In the genomic region with DNA sequence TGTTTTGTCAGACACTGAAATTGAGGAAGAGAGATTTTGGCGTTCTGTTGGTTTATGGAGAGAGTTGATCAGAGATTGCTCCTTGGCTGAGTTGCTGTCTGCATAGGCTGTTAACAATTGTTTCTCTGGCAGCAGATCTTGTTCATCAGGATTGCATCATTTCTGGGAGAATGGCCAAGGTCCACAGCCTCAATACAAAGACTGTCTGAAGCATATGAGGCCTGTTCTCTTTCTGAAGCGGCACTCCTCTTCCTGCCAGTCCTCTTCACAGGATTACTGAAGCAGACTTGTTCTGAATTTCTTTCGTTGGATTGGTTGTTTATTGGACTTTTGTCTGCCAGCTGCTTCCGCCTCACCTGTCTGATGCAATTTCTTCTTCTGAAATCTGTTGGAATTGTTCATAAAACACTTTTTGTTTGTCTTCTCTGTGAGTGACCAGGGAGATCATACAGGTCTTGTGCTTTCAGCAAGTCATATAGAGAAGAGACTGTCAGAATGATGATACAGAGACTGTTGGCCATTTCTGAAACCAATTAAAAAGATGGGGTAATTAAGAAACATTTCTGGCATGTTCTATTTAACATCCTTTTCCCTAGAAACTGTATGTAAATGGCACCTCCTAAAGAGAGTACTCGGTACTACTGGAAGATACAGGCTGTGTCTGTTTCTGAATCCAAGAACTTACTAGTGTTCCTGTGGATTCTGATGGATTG, we compare ENCODE assay signal across 8 cellular contexts. TPM values are rescaled to one million over a fixed set of nuclear protein-coding genes. Genes with fewer than 3 reads are reported as not detected.
DNase-seq lines count a peak whose midpoint lies in the region; ATAC-seq lines count a peak whose summit lies in the region.

No MANE protein-coding gene starts in this region.

- H3K27ac Mint-ChIP-seq in activated CD4-positive, alpha-beta memory T cell treated with anti-CD3 and anti-CD28 coated beads, Interleukin-2, amount 10 ng/mL, durations not matched to agents 7 days and 5 days, result peak overlapping the region; percentile 60
- peak overlapping the region; percentile 57 to 90 (median 74) for H3K27ac Mint-ChIP-seq in naive thymus-derived CD8-positive, alpha-beta T cell

- peak; percentile 84 to 92 for DNase-seq in AML-193 (lab: John Stamatoyannopoulos, UW)
- peak; percentile 77 for DNase-seq in NCI-H2196 (lab: John Stamatoyannopoulos, UW; ENCODE audit: unreplicated experiment)
- no peak for DNase-seq in activated CD4-positive, alpha-beta memory T cell treated with anti-CD3 and anti-CD28 coated beads, Interleukin-2, amount 10 ng/mL, durations not matched to agents 7 days and 5 days
- DNase-seq in fibroblast of peridontal ligament (ENCODE audit: extremely low read depth), result peak; percentile 99
- peak in 3 of 10 donors; percentile 38 to 45 (median 41) for DNase-seq in naive thymus-derived CD8-positive, alpha-beta T cell

- peak; percentile 49 for ATAC-seq in GM18868 (IDR thresholded peaks at IDR 0.05; ENCODE audit: unreplicated experiment)
- peak; percentile 77 to 80 for ATAC-seq in naive thymus-derived CD8-positive, alpha-beta T cell
- no peak for ATAC-seq in GM21526 (IDR thresholded peaks at IDR 0.05; ENCODE audit: low FRiP score, unreplicated experiment)
- ATAC-seq in GM21529 (IDR thresholded peaks at IDR 0.05; ENCODE audit: unreplicated experiment), result no peak

- H3K4me3 Mint-ChIP-seq in activated CD4-positive, alpha-beta memory T cell treated with anti-CD3 and anti-CD28 coated beads, Interleukin-2, amount 10 ng/mL, durations not matched to agents 7 days and 5 days, result no peak overlapping the region
- H3K4me3 Mint-ChIP-seq in naive thymus-derived CD8-positive, alpha-beta T cell, result peak overlapping the region in 1 of 10 donors; percentile 0

- no peaks in the 10 kb centered on the region for H3K9me3 Mint-ChIP-seq in activated CD4-positive, alpha-beta memory T cell treated with anti-CD3 and anti-CD28 coated beads, Interleukin-2, amount 10 ng/mL, durations not matched to agents 7 days and 5 days
- H3K9me3 Mint-ChIP-seq in naive thymus-derived CD8-positive, alpha-beta T cell, result no peaks in the 10 kb centered on the region

- POLR2A ChIA-PET in activated CD4-positive, alpha-beta memory T cell treated with anti-CD3 and anti-CD28 coated beads, Interleukin-2, amount 10 ng/mL, durations not matched to agents 7 days and 5 days (lab: Charles Lee), result interaction anchor here (2.8 to 3.9 kb wide), 2 partner anchors 26 to 27 kb away, joined by 27 to 29 read pairs; partner anchors contain the start of gene SETD5
- POLR2A ChIA-PET in naive thymus-derived CD8-positive, alpha-beta T cell (lab: Charles Lee), result no interaction called here

- H3K36me3 Mint-ChIP-seq in activated CD4-positive, alpha-beta memory T cell treated with anti-CD3 and anti-CD28 coated beads, Interleukin-2, amount 10 ng/mL, durations not matched to agents 7 days and 5 days (ENCODE audit: low read depth), result peaks cover 27% of the 10 kb centered on the region
- peaks cover 0 to 51% (median 2%) of the 10 kb centered on the region in 3 donors for H3K36me3 Mint-ChIP-seq in naive thymus-derived CD8-positive, alpha-beta T cell

- H3K4me1 Mint-ChIP-seq in activated CD4-positive, alpha-beta memory T cell treated with anti-CD3 and anti-CD28 coated beads, Interleukin-2, amount 10 ng/mL, durations not matched to agents 7 days and 5 days, result peaks cover 38% of the 10 kb centered on the region
- peaks cover 19 to 53% (median 39%) of the 10 kb centered on the region in 4 donors for H3K4me1 Mint-ChIP-seq in naive thymus-derived CD8-positive, alpha-beta T cell

- H3K27me3 Mint-ChIP-seq in activated CD4-positive, alpha-beta memory T cell treated with anti-CD3 and anti-CD28 coated beads, Interleukin-2, amount 10 ng/mL, durations not matched to agents 7 days and 5 days, result no peaks in the 10 kb centered on the region
- H3K27me3 Mint-ChIP-seq in naive thymus-derived CD8-positive, alpha-beta T cell, result no peaks in the 10 kb centered on the region

- CTCF ChIA-PET in activated CD4-positive, alpha-beta memory T cell treated with anti-CD3 and anti-CD28 coated beads, Interleukin-2, amount 10 ng/mL, durations not matched to agents 7 days and 5 days (lab: Charles Lee), result interaction anchor here (1.4 kb wide), 1 partner anchor 18 kb away, joined by 5 read pairs; no protein-coding TSS in a partner anchor

RNA-seq across cellular contexts. Expression of gene SETD5, which starts 25.5 kb away (rescaled TPM):
- total RNA-seq in activated CD4-positive, alpha-beta memory T cell treated with anti-CD3 and anti-CD28 coated beads, Interleukin-2, amount 10 ng/mL, durations not matched to agents 7 days and 5 days, result 100 to 1,000 TPM; 110 to 111 TPM
- 100 to 1,000 TPM; 143 to 146 TPM for total RNA-seq in naive thymus-derived CD8-positive, alpha-beta T cell
- 10 to 100 TPM; 16.0 to 43.0 (median 24.7) TPM for polyA plus RNA-seq in naive thymus-derived CD8-positive, alpha-beta T cell

Comparison
In these comparisons a context has a peak if more than half of its experiments do, and no peak if none do; other contexts are left out.
1. ATAC-seq: peak in GM18868 (single experiment) and naive thymus-derived CD8-positive, alpha-beta T cell (2 of 2); none in GM21526 (single experiment) and GM21529 (single experiment).